In the genomic region with DNA sequence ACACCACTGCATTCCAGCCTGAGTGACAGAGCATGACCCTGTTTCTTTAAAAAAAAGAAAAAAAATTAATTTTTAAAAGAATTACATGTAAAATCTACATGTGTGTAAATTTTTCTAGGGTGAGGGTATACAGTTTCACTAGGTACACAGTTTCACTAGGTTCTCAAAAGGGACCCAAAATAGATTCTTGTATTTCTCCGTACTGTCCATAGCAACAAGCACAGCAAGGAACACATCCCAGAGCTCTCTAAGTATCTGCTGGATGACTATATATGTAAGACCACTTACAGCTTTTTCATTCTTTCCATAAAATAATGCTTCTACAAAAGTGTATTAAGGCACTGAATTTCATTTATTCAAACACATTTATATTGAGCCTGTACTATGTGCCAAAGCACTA, we compare ENCODE assay signal across 17 cellular contexts. TPM values are rescaled to one million over a fixed set of nuclear protein-coding genes. Genes with fewer than 3 reads are reported as not detected.
DNase-seq lines count a peak whose midpoint lies in the region; ATAC-seq, FAIRE-seq and TF ChIP-seq lines count a peak whose summit lies in the region.
"Had no signal": no experiment of that assay in that cellular context is flagged by ENCODE, and none has a peak within 500 bp of the region (broad histone marks: within the 10 kb centered on the region; RNA-seq: fewer than 3 reads in every experiment).

No MANE protein-coding gene starts in this region.

- peaks cover 0 to 3% of the 10 kb centered on the region in 2 donors for H3K9me3 Mint-ChIP-seq in activated T-cell treated with anti-CD3 and anti-CD28 coated beads, Interleukin-2, amount 50 U/mL, for 72 hours
- H3K9me3 Mint-ChIP-seq in activated T-helper 2 cell treated with anti-CD3 and anti-CD28 coated beads, Interferon-gamma antibody, Interleukin-2, Interleukin-4, amounts not matched to agents 10 μg/mL and 5 μg/mL and 100 μg/mL, durations not matched to agents 14 hours and 24 hours and 36 hours = no peaks in the 10 kb centered on the region
- H3K9me3 Mint-ChIP-seq: CD4-positive, alpha-beta T cell; HFFc6 had no signal

- FAIRE-seq in RCC 7860 (lab: Jason Lieb, UNC) = no peak
- FAIRE-seq: A204.1, GM12878, GM18507, HTR-8/SVneo had no signal

- H3K27ac Mint-ChIP-seq in activated T-cell treated with anti-CD3 and anti-CD28 coated beads, Interleukin-2, amount 50 U/mL, for 72 hours = peak overlapping the region; percentile 26
- peak overlapping the region; percentile 65 for H3K27ac Mint-ChIP-seq in activated T-helper 2 cell treated with anti-CD3 and anti-CD28 coated beads, Interferon-gamma antibody, Interleukin-2, Interleukin-4, amounts not matched to agents 10 μg/mL and 5 μg/mL and 100 μg/mL, durations not matched to agents 14 hours and 24 hours and 36 hours
- H3K27ac Mint-ChIP-seq: B cell; CD4-positive, alpha-beta T cell had no signal

- peaks cover 42% of the 10 kb centered on the region for H3K4me1 Mint-ChIP-seq in activated T-cell treated with anti-CD3 and anti-CD28 coated beads, Interleukin-2, amount 50 U/mL, for 72 hours (ENCODE audit: low read depth)
- H3K4me1 Mint-ChIP-seq in activated T-helper 2 cell treated with anti-CD3 and anti-CD28 coated beads, Interferon-gamma antibody, Interleukin-2, Interleukin-4, amounts not matched to agents 10 μg/mL and 5 μg/mL and 100 μg/mL, durations not matched to agents 14 hours and 24 hours and 36 hours (ENCODE audit: low read depth) = peaks cover 20% of the 10 kb centered on the region
- H3K4me1 Mint-ChIP-seq: B cell had no signal

- H3K36me3 Mint-ChIP-seq in activated T-cell treated with anti-CD3 and anti-CD28 coated beads, Interleukin-2, amount 50 U/mL, for 72 hours (ENCODE audit: insufficient read depth in 2 of 2) = peaks cover 9 to 31% of the 10 kb centered on the region in 2 donors
- peaks cover 51% of the 10 kb centered on the region for H3K36me3 Mint-ChIP-seq in activated T-helper 2 cell treated with anti-CD3 and anti-CD28 coated beads, Interferon-gamma antibody, Interleukin-2, Interleukin-4, amounts not matched to agents 10 μg/mL and 5 μg/mL and 100 μg/mL, durations not matched to agents 14 hours and 24 hours and 36 hours (ENCODE audit: low read depth)

- peaks cover 58% of the 10 kb centered on the region for H3K36me3 ChIP-seq in left ventricle myocardium inferior

- intact Hi-C loops in Right ventricle myocardium superior (cut with DNase I) = no loop called here
- intact Hi-C loops in left ventricle myocardium inferior (cut with micrococcal nuclease) = no loop called here
- intact Hi-C loops in activated T-helper 2 cell treated with anti-CD3 and anti-CD28 coated beads, Interferon-gamma antibody, Interleukin-2, Interleukin-4, amounts not matched to agents 10 μg/mL and 5 μg/mL and 100 μg/mL, durations not matched to agents 14 hours and 24 hours and 36 hours (cut with micrococcal nuclease) = no loop called here

- no peak for DNase-seq in activated T-cell treated with anti-CD3 and anti-CD28 coated beads, Interleukin-2, amount 50 U/mL, for 72 hours
- DNase-seq in activated T-cell treated with anti-CD3 and anti-CD28 coated beads, Interleukin-2, amount 50 U/mL, for 48 hours = no peak
- DNase-seq in Right ventricle myocardium superior (no peak), left ventricle myocardium inferior (no peak), RCC 7860 (ENCODE audit: low spot score) (no peak)
- DNase-seq in activated T-helper 2 cell treated with anti-CD3 and anti-CD28 coated beads, Interferon-gamma antibody, Interleukin-2, Interleukin-4, amounts not matched to agents 10 μg/mL and 5 μg/mL and 100 μg/mL, durations not matched to agents 14 hours and 24 hours and 36 hours (ENCODE audit: low spot score) = no peak
- DNase-seq: C1 segment of cervical spinal cord; CD4-positive, alpha-beta T cell; DMS79; HCEC 1CT; HFFc6 had no signal

- H3K27me3 ChIP-seq in left ventricle myocardium inferior (ENCODE audit: low read depth) = no peaks in the 10 kb centered on the region

- no peak overlapping the region for H3K4me3 ChIP-seq in left ventricle myocardium inferior
- H3K4me3 ChIP-seq: GM12878 had no signal

- TF ChIP-seq CTCF in left ventricle myocardium inferior (IDR thresholded peaks at IDR 0.05; ENCODE audit: borderline replicate concordance) = no peak

- no peak overlapping the region for H3K27ac ChIP-seq in left ventricle myocardium inferior (replicated peaks)

- no peak overlapping the region for H3K4me3 Mint-ChIP-seq in activated T-cell treated with anti-CD3 and anti-CD28 coated beads, Interleukin-2, amount 50 U/mL, for 72 hours
- no peak overlapping the region for H3K4me3 Mint-ChIP-seq in activated T-helper 2 cell treated with anti-CD3 and anti-CD28 coated beads, Interferon-gamma antibody, Interleukin-2, Interleukin-4, amounts not matched to agents 10 μg/mL and 5 μg/mL and 100 μg/mL, durations not matched to agents 14 hours and 24 hours and 36 hours (ENCODE audit: low read depth)
- H3K4me3 Mint-ChIP-seq: B cell; CD4-positive, alpha-beta T cell; HFFc6 had no signal

- H3K4me1 ChIP-seq in left ventricle myocardium inferior = peaks cover 4% of the 10 kb centered on the region

- H3K27me3 Mint-ChIP-seq in activated T-cell treated with anti-CD3 and anti-CD28 coated beads, Interleukin-2, amount 50 U/mL, for 72 hours (ENCODE audit: low read depth) = no peaks in the 10 kb centered on the region
- no peaks in the 10 kb centered on the region for H3K27me3 Mint-ChIP-seq in activated T-helper 2 cell treated with anti-CD3 and anti-CD28 coated beads, Interferon-gamma antibody, Interleukin-2, Interleukin-4, amounts not matched to agents 10 μg/mL and 5 μg/mL and 100 μg/mL, durations not matched to agents 14 hours and 24 hours and 36 hours (ENCODE audit: low read depth)
- H3K27me3 Mint-ChIP-seq: B cell; CD4-positive, alpha-beta T cell had no signal

- no peaks in the 10 kb centered on the region for H3K9me3 ChIP-seq in left ventricle myocardium inferior (replicated peaks)

- ATAC-seq in activated T-cell treated with anti-CD3 and anti-CD28 coated beads, Interleukin-2, amount 50 U/mL, for 72 hours (replicated peaks in 1 of 2) = no peak
- ATAC-seq in Right ventricle myocardium superior (ENCODE audit: poor library complexity) (peak; percentile 58), HG03520 (IDR thresholded peaks at IDR 0.05; ENCODE audit: unreplicated experiment) (no peak)
- ATAC-seq: GM12878 had no signal

RNA-seq across cellular contexts. Expression of gene ATXN2, which starts 55.1 kb away (rescaled TPM):
- 10 to 100 TPM; 45.4 to 47.9 TPM for total RNA-seq in activated T-cell treated with anti-CD3 and anti-CD28 coated beads, Interleukin-2, amount 50 U/mL, for 72 hours
- total RNA-seq in Right ventricle myocardium superior (51.8 TPM), left ventricle myocardium inferior (50.0 TPM)
- 51.6 and 52.6 TPM in 2 replicates for total RNA-seq in activated T-helper 2 cell treated with anti-CD3 and anti-CD28 coated beads, Interferon-gamma antibody, Interleukin-2, Interleukin-4, amounts not matched to agents 10 μg/mL and 5 μg/mL and 100 μg/mL, durations not matched to agents 14 hours and 24 hours and 36 hours
